28 cellular contexts compared by ENCODE assay signal in the genomic region with DNA sequence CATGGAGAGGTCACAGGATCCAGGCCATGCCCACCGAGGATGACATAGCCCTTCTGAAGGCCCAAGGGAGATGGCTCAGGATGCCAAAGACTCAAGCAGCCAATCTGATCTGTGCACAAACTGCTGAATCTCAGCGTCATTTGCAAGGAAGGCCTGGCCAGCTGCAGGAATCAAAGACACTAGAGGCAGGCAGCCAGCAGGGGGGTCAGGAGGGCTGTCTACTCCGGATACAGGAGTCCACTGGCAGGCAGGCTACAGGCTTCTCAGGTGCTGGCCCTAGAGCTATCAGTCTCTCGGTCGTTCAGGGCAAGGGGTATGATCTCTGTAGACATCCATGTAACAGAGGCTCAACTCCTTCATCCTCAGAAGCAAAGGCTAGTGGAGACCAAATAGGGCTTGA.
A peak's percentile ranks its signal among the peaks of the same experiment; 100 is the strongest.
DNase-seq lines count a peak whose midpoint lies in the region; ATAC-seq, FAIRE-seq and TF ChIP-seq lines count a peak whose summit lies in the region.
"Had no signal": no experiment of that assay in that cellular context is flagged by ENCODE, and none has a peak within 500 bp of the region (broad histone marks: within the 10 kb centered on the region; RNA-seq: fewer than 3 reads in every experiment).

No MANE protein-coding gene starts in this region.

- ATAC-seq in activated CD8-positive, alpha-beta T cell treated with anti-CD3 and anti-CD28 coated beads, Interleukin-2, amount 10 ng/mL, durations not matched to agents 7 days and 5 days: no peak
- ATAC-seq in GM18909 (IDR thresholded peaks at IDR 0.05; ENCODE audit: poor library complexity, unreplicated experiment): no peak
- ATAC-seq: A549 had no signal

- TF ChIP-seq POLR2A in esophagus muscularis mucosa (IDR thresholded peaks at IDR 0.05; ENCODE audit: low read depth): no peak

- no peaks in the 10 kb centered on the region for H3K36me3 Mint-ChIP-seq in activated T-helper 2 cell treated with anti-CD3 and anti-CD28 coated beads, Interferon-gamma antibody, Interleukin-2, Interleukin-4, amounts not matched to agents 10 μg/mL and 5 μg/mL and 100 μg/mL, durations not matched to agents 14 hours and 24 hours and 36 hours (ENCODE audit: low read depth)
- no peaks in the 10 kb centered on the region for H3K36me3 Mint-ChIP-seq in activated CD8-positive, alpha-beta T cell treated with anti-CD3 and anti-CD28 coated beads, Interleukin-2, amount 10 ng/mL, durations not matched to agents 7 days and 5 days (ENCODE audit: low read depth)
- H3K36me3 Mint-ChIP-seq: CD14-positive monocyte; CD8-positive, alpha-beta memory T cell had no signal

- WGBS in esophagus muscularis mucosa: 88% methylated on average over 4 of the region's 5 CpGs

- CTCF ChIA-PET in activated CD8-positive, alpha-beta T cell treated with anti-CD3 and anti-CD28 coated beads, Interleukin-2, amount 10 ng/mL, durations not matched to agents 7 days and 5 days (lab: Charles Lee): no interaction called here

- no peak for TF ChIP-seq CTCF in bronchial epithelial cell (IDR thresholded peaks at IDR 0.05; ENCODE audit: insufficient read depth, low read length, severe bottlenecking)
- no peak for TF ChIP-seq CTCF in esophagus muscularis mucosa (IDR thresholded peaks at IDR 0.05)

- intact Hi-C loops in esophagus muscularis mucosa (cut with DNase I): no loop called here
- intact Hi-C loops in activated T-helper 2 cell treated with anti-CD3 and anti-CD28 coated beads, Interferon-gamma antibody, Interleukin-2, Interleukin-4, amounts not matched to agents 10 μg/mL and 5 μg/mL and 100 μg/mL, durations not matched to agents 14 hours and 24 hours and 36 hours (cut with micrococcal nuclease): no loop called here

- H3K36me3 ChIP-seq in bronchial epithelial cell (ENCODE audit: control insufficient read depth, insufficient read depth, low read length) (no peaks in the 10 kb centered on the region), esophagus muscularis mucosa (no peaks in the 10 kb centered on the region)
- H3K36me3 ChIP-seq: BE2C; BLaER1 treated with 17β-estradiol and CSF1 and Interleukin-3, amounts not matched to agents 10 nM and 100 nM; HAP-1 had no signal

- no peaks in the 10 kb centered on the region for H3K4me1 Mint-ChIP-seq in activated T-helper 2 cell treated with anti-CD3 and anti-CD28 coated beads, Interferon-gamma antibody, Interleukin-2, Interleukin-4, amounts not matched to agents 10 μg/mL and 5 μg/mL and 100 μg/mL, durations not matched to agents 14 hours and 24 hours and 36 hours (ENCODE audit: low read depth)
- no peaks in the 10 kb centered on the region for H3K4me1 Mint-ChIP-seq in activated CD8-positive, alpha-beta T cell treated with anti-CD3 and anti-CD28 coated beads, Interleukin-2, amount 10 ng/mL, durations not matched to agents 7 days and 5 days (ENCODE audit: low read depth)
- H3K4me1 Mint-ChIP-seq: CD14-positive monocyte; CD8-positive, alpha-beta memory T cell had no signal

- no peak overlapping the region for H3K27ac Mint-ChIP-seq in activated T-helper 2 cell treated with anti-CD3 and anti-CD28 coated beads, Interferon-gamma antibody, Interleukin-2, Interleukin-4, amounts not matched to agents 10 μg/mL and 5 μg/mL and 100 μg/mL, durations not matched to agents 14 hours and 24 hours and 36 hours
- no peak overlapping the region for H3K27ac Mint-ChIP-seq in activated CD8-positive, alpha-beta T cell treated with anti-CD3 and anti-CD28 coated beads, Interleukin-2, amount 10 ng/mL, durations not matched to agents 7 days and 5 days
- H3K27ac Mint-ChIP-seq: CD14-positive monocyte; CD4-positive, alpha-beta T cell; CD8-positive, alpha-beta memory T cell; HFFc6 had no signal

- H3K27me3 Mint-ChIP-seq in activated T-helper 2 cell treated with anti-CD3 and anti-CD28 coated beads, Interferon-gamma antibody, Interleukin-2, Interleukin-4, amounts not matched to agents 10 μg/mL and 5 μg/mL and 100 μg/mL, durations not matched to agents 14 hours and 24 hours and 36 hours (ENCODE audit: low read depth): no peaks in the 10 kb centered on the region
- H3K27me3 Mint-ChIP-seq in activated CD8-positive, alpha-beta T cell treated with anti-CD3 and anti-CD28 coated beads, Interleukin-2, amount 10 ng/mL, durations not matched to agents 7 days and 5 days (ENCODE audit: low read depth): no peaks in the 10 kb centered on the region
- H3K27me3 Mint-ChIP-seq: CD4-positive, alpha-beta T cell had no signal

- no peaks in the 10 kb centered on the region for H3K4me1 ChIP-seq in esophagus muscularis mucosa
- H3K4me1 ChIP-seq: A549; BE2C; BLaER1 treated with 17β-estradiol and CSF1 and Interleukin-3, amounts not matched to agents 10 nM and 100 nM; HAP-1 had no signal

- no peaks in the 10 kb centered on the region for H3K9me3 ChIP-seq in esophagus muscularis mucosa
- H3K9me3 ChIP-seq: A549, BE2C, HAP-1 had no signal

- TF ChIP-seq EP300 in esophagus muscularis mucosa (IDR thresholded peaks at IDR 0.05): no peak

- H3K27ac ChIP-seq in esophagus muscularis mucosa (replicated peaks in 1 of 4): no peak overlapping the region
- H3K27ac ChIP-seq: 22Rv1; A549; BLaER1 treated with 17β-estradiol and CSF1 and Interleukin-3, amounts not matched to agents 10 nM and 100 nM had no signal

- peak; percentile 18 for FAIRE-seq in bronchial epithelial cell (lab: Jason Lieb, UNC)
- FAIRE-seq: A549, D721Med, GM12891, GM18507, H54 had no signal

- H3K4me3 Mint-ChIP-seq in activated T-helper 2 cell treated with anti-CD3 and anti-CD28 coated beads, Interferon-gamma antibody, Interleukin-2, Interleukin-4, amounts not matched to agents 10 μg/mL and 5 μg/mL and 100 μg/mL, durations not matched to agents 14 hours and 24 hours and 36 hours (ENCODE audit: low read depth): no peak overlapping the region
- no peak overlapping the region for H3K4me3 Mint-ChIP-seq in activated CD8-positive, alpha-beta T cell treated with anti-CD3 and anti-CD28 coated beads, Interleukin-2, amount 10 ng/mL, durations not matched to agents 7 days and 5 days
- H3K4me3 Mint-ChIP-seq: CD14-positive monocyte; CD4-positive, alpha-beta T cell; CD8-positive, alpha-beta memory T cell; HFFc6 had no signal

- peaks cover 49% of the 10 kb centered on the region for H3K9me3 Mint-ChIP-seq in activated T-helper 2 cell treated with anti-CD3 and anti-CD28 coated beads, Interferon-gamma antibody, Interleukin-2, Interleukin-4, amounts not matched to agents 10 μg/mL and 5 μg/mL and 100 μg/mL, durations not matched to agents 14 hours and 24 hours and 36 hours
- H3K9me3 Mint-ChIP-seq in activated CD8-positive, alpha-beta T cell treated with anti-CD3 and anti-CD28 coated beads, Interleukin-2, amount 10 ng/mL, durations not matched to agents 7 days and 5 days (ENCODE audit: insufficient read depth): peaks cover 9% of the 10 kb centered on the region

- H3K27me3 ChIP-seq in bronchial epithelial cell (ENCODE audit: control insufficient read depth, insufficient read depth, low read length) (no peaks in the 10 kb centered on the region), esophagus muscularis mucosa (peaks cover 0 to 24% (median 0%) of the 10 kb centered on the region in 4 donors)
- H3K27me3 ChIP-seq: BE2C; BLaER1 treated with 17β-estradiol and CSF1 and Interleukin-3, amounts not matched to agents 10 nM and 100 nM had no signal

- peak; percentile 26 for DNase-seq in NCI-H2029 (lab: John Stamatoyannopoulos, UW)
- DNase-seq in NCI-H2029 treated with DMSO at 0.1 percent for 48 hours (lab: John Stamatoyannopoulos, UW): no peak
- no peak for DNase-seq in bronchial epithelial cell (ENCODE audit: low read depth)
- DNase-seq in esophagus muscularis mucosa (ENCODE audit: extremely low spot score): peak; percentile 87
- DNase-seq in activated T-helper 2 cell treated with anti-CD3 and anti-CD28 coated beads, Interferon-gamma antibody, Interleukin-2, Interleukin-4, amounts not matched to agents 10 μg/mL and 5 μg/mL and 100 μg/mL, durations not matched to agents 14 hours and 24 hours and 36 hours (ENCODE audit: low spot score): no peak
- DNase-seq in activated CD8-positive, alpha-beta T cell treated with anti-CD3 and anti-CD28 coated beads, Interleukin-2, amount 10 ng/mL, durations not matched to agents 7 days and 5 days: no peak
- no peak for DNase-seq in kidney tubule cell (ENCODE audit: low spot score)
- DNase-seq: ACHN; AML-193; BE2C; CD4-positive, alpha-beta T cell; CD8-positive, alpha-beta memory T cell; DMS 273 treated with DMSO at 0.1 percent for 48 hours; DMS79; EL; GF-D8; GOT3; HFFc6 had no signal

- POLR2A ChIA-PET in activated CD8-positive, alpha-beta T cell treated with anti-CD3 and anti-CD28 coated beads, Interleukin-2, amount 10 ng/mL, durations not matched to agents 7 days and 5 days (lab: Charles Lee): no interaction called here

- H3K4me3 ChIP-seq in bronchial epithelial cell (ENCODE audit: low read depth, low read length): no peak overlapping the region
- no peak overlapping the region for H3K4me3 ChIP-seq in esophagus muscularis mucosa
- H3K4me3 ChIP-seq: A549; BLaER1 treated with 17β-estradiol and CSF1 and Interleukin-3, amounts not matched to agents 10 nM and 100 nM; HAP-1 had no signal

Comparison
In these comparisons a context has a peak if more than half of its experiments do, and no peak if none do; other contexts are left out.
1. DNase-seq: peak in NCI-H2029 (single experiment) and esophagus muscularis mucosa (single experiment); none in NCI-H2029 treated with DMSO at 0.1 percent for 48 hours (single experiment), bronchial epithelial cell (single experiment), activated T-helper 2 cell treated with anti-CD3 and anti-CD28 coated beads, Interferon-gamma antibody, Interleukin-2, Interleukin-4, amounts not matched to agents 10 μg/mL and 5 μg/mL and 100 μg/mL, durations not matched to agents 14 hours and 24 hours and 36 hours (single experiment), activated CD8-positive, alpha-beta T cell treated with anti-CD3 and anti-CD28 coated beads, Interleukin-2, amount 10 ng/mL, durations not matched to agents 7 days and 5 days (single experiment) and kidney tubule cell (single experiment).